Comparison of ENCODE assay signal across 9 cellular contexts in genomic region chr11:16902979-16903378, GRCh38.
DNase-seq lines count a peak whose midpoint lies in the region; ATAC-seq lines count a peak whose summit lies in the region.
"Had no signal": no experiment of that assay in that cellular context is flagged by ENCODE, and none has a peak within 500 bp of the region (broad histone marks: within the 10 kb centered on the region; RNA-seq: fewer than 3 reads in every experiment).

No MANE protein-coding gene starts in this region.

- POLR2A ChIA-PET in activated naive CD8-positive, alpha-beta T cell treated with anti-CD3 and anti-CD28 coated beads, Interleukin-2, amount 10 ng/mL, durations not matched to agents 7 days and 5 days (lab: Charles Lee), result no interaction called here

- peaks cover 3% of the 10 kb centered on the region for H3K36me3 Mint-ChIP-seq in activated naive CD8-positive, alpha-beta T cell treated with anti-CD3 and anti-CD28 coated beads, Interleukin-2, amount 10 ng/mL, durations not matched to agents 7 days and 5 days

- ATAC-seq in GM19351 (IDR thresholded peaks at IDR 0.05; ENCODE audit: unreplicated experiment), result peak; percentile 69
- peak; percentile 69 for ATAC-seq in HG03095 (IDR thresholded peaks at IDR 0.05; ENCODE audit: unreplicated experiment)
- peak; percentile 72 for ATAC-seq in activated naive CD8-positive, alpha-beta T cell treated with anti-CD3 and anti-CD28 coated beads, Interleukin-2, amount 10 ng/mL, durations not matched to agents 7 days and 5 days (ENCODE audit: low read depth)

- H3K27me3 Mint-ChIP-seq in activated naive CD8-positive, alpha-beta T cell treated with anti-CD3 and anti-CD28 coated beads, Interleukin-2, amount 10 ng/mL, durations not matched to agents 7 days and 5 days, result no peaks in the 10 kb centered on the region

- peak overlapping the region; percentile 46 for H3K27ac Mint-ChIP-seq in activated naive CD8-positive, alpha-beta T cell treated with anti-CD3 and anti-CD28 coated beads, Interleukin-2, amount 10 ng/mL, durations not matched to agents 7 days and 5 days
- H3K27ac Mint-ChIP-seq: brain had no signal

- H3K9me3 Mint-ChIP-seq in activated naive CD8-positive, alpha-beta T cell treated with anti-CD3 and anti-CD28 coated beads, Interleukin-2, amount 10 ng/mL, durations not matched to agents 7 days and 5 days, result no peaks in the 10 kb centered on the region

- DNase-seq in ELR (ENCODE audit: low read depth), result peak; percentile 25
- DNase-seq in activated naive CD8-positive, alpha-beta T cell treated with anti-CD3 and anti-CD28 coated beads, Interleukin-2, amount 10 ng/mL, durations not matched to agents 7 days and 5 days, result no peak
- DNase-seq in RPMI8226, result no peak
- DNase-seq in NAMALWA (ENCODE audit: low spot score), result no peak
- DNase-seq in DMS114 treated with DMSO at 0.1 percent for 48 hours (lab: John Stamatoyannopoulos, UW; ENCODE audit: unreplicated experiment), result no peak
- DNase-seq in AG20443 (ENCODE audit: low spot score), result no peak

- peaks cover 19% of the 10 kb centered on the region for H3K4me1 Mint-ChIP-seq in activated naive CD8-positive, alpha-beta T cell treated with anti-CD3 and anti-CD28 coated beads, Interleukin-2, amount 10 ng/mL, durations not matched to agents 7 days and 5 days

- H3K4me3 Mint-ChIP-seq in activated naive CD8-positive, alpha-beta T cell treated with anti-CD3 and anti-CD28 coated beads, Interleukin-2, amount 10 ng/mL, durations not matched to agents 7 days and 5 days, result no peak overlapping the region
- H3K4me3 Mint-ChIP-seq: brain had no signal
